ENCODE assay signal across 8 cellular contexts in genomic region chr3:146159616-146160232, GRCh38. TPM values are rescaled to one million over a fixed set of nuclear protein-coding genes. Genes with fewer than 3 reads are reported as not detected.
DNase-seq lines count a peak whose midpoint lies in the region; ATAC-seq and TF ChIP-seq lines count a peak whose summit lies in the region.

No MANE protein-coding gene starts in this region.

- H3K27ac ChIP-seq in tibial nerve, result peak overlapping the region; percentile 85 to 96 (median 92)

- peak overlapping the region; percentile 71 to 81 (median 76) for H3K4me3 ChIP-seq in tibial nerve

- WGBS in tibial nerve, 2 donors, result 5 to 7% methylated on average over 5 of the region's 5 CpGs

- no peak for DNase-seq in activated T-cell treated with anti-CD3 and anti-CD28 coated beads, Interleukin-2, amount 50 U/mL, for 24 hours
- DNase-seq in activated T-cell treated with anti-CD3 and anti-CD28 coated beads for 4 hours (no peak), MCF 10A (ENCODE audit: unreplicated experiment) (no peak), medulla oblongata (ENCODE audit: extremely low spot score) (peak; percentile 62), tibial nerve (ENCODE audit: low spot score in 2 of 2) (no peak), epidermal melanocyte (ENCODE audit: insufficient read length, low spot score) (no peak)

- peaks cover 0 to 52% (median 3%) of the 10 kb centered on the region in 4 donors for H3K4me1 ChIP-seq in tibial nerve

- H3K27me3 Mint-ChIP-seq in activated T-cell treated with anti-CD3 and anti-CD28 coated beads, Interleukin-2, amount 50 U/mL, for 24 hours, result peaks cover 51% of the 10 kb centered on the region
- H3K27me3 Mint-ChIP-seq in MCF 10A (ENCODE audit: insufficient read depth, unreplicated experiment), result no peaks in the 10 kb centered on the region

- no peaks in the 10 kb centered on the region for H3K27me3 ChIP-seq in tibial nerve

- TF ChIP-seq CTCF in MCF 10A (IDR thresholded peaks at IDR 0.05; ENCODE audit: unreplicated experiment), result no peak
- TF ChIP-seq CTCF in tibial nerve (IDR thresholded peaks at IDR 0.05), result no peak

- no peaks in the 10 kb centered on the region for H3K9me3 Mint-ChIP-seq in activated T-cell treated with anti-CD3 and anti-CD28 coated beads, Interleukin-2, amount 50 U/mL, for 24 hours
- no peaks in the 10 kb centered on the region for H3K9me3 Mint-ChIP-seq in MCF 10A (ENCODE audit: unreplicated experiment)

- H3K4me3 Mint-ChIP-seq in activated T-cell treated with anti-CD3 and anti-CD28 coated beads, Interleukin-2, amount 50 U/mL, for 24 hours, result peak overlapping the region; percentile 58
- H3K4me3 Mint-ChIP-seq in MCF 10A (ENCODE audit: unreplicated experiment), result peak overlapping the region; percentile 86

- peaks cover 18% of the 10 kb centered on the region for H3K4me1 Mint-ChIP-seq in activated T-cell treated with anti-CD3 and anti-CD28 coated beads, Interleukin-2, amount 50 U/mL, for 24 hours (ENCODE audit: low read depth)
- H3K4me1 Mint-ChIP-seq in MCF 10A (ENCODE audit: insufficient read depth, unreplicated experiment), result peaks cover 32% of the 10 kb centered on the region

- no peak overlapping the region for H3K27ac Mint-ChIP-seq in activated T-cell treated with anti-CD3 and anti-CD28 coated beads, Interleukin-2, amount 50 U/mL, for 24 hours
- peak overlapping the region; percentile 86 for H3K27ac Mint-ChIP-seq in MCF 10A (ENCODE audit: low read depth, unreplicated experiment)

- no peak for ATAC-seq in HG03039 (IDR thresholded peaks at IDR 0.05; ENCODE audit: unreplicated experiment)
- no peak for ATAC-seq in GM18498 (IDR thresholded peaks at IDR 0.05; ENCODE audit: unreplicated experiment)

- intact Hi-C loops in MCF 10A (cut with micrococcal nuclease), result loop anchor here (1.0 to 5.0 kb wide), 3 partner anchors 25 to 94 kb away; no protein-coding TSS in a partner anchor

- H3K36me3 ChIP-seq in tibial nerve, result no peaks in the 10 kb centered on the region

- TF ChIP-seq EP300 in tibial nerve (IDR thresholded peaks at IDR 0.05), result no peak

- POLR2A ChIA-PET in MCF 10A (lab: Yijun Ruan, JAX), result interaction anchor here (0.7 to 5.6 kb wide), 22 partner anchors 9 to 422 kb away, joined by 3 to 36 read pairs (median 6); no protein-coding TSS in a partner anchor

- no peaks in the 10 kb centered on the region for H3K9me3 ChIP-seq in tibial nerve

- CTCF ChIA-PET in MCF 10A (lab: Yijun Ruan, JAX), result interaction anchor here (0.6 to 4.9 kb wide), 12 partner anchors 15 to 1446 kb away, joined by 3 to 45 read pairs (median 7); no protein-coding TSS in a partner anchor

- H3K36me3 Mint-ChIP-seq in activated T-cell treated with anti-CD3 and anti-CD28 coated beads, Interleukin-2, amount 50 U/mL, for 24 hours (ENCODE audit: low read depth), result no peaks in the 10 kb centered on the region
- no peaks in the 10 kb centered on the region for H3K36me3 Mint-ChIP-seq in MCF 10A (ENCODE audit: insufficient read depth, unreplicated experiment)

- no TSS peak for BruUV-seq in MCF 10A (replicated peaks; lab: Mats Ljungman, UMichigan)

- TF ChIP-seq POLR2A in tibial nerve (IDR thresholded peaks at IDR 0.05), result no peak

RNA-seq across cellular contexts. Expression of gene PLOD2, which starts 1.3 kb away (rescaled TPM):
- total RNA-seq in MCF 10A (2022), result 109 and 149 TPM in 2 replicates
- 10 to 100 TPM; 17.2 to 27.6 (median 19.5) TPM for total RNA-seq in tibial nerve
